18 cellular contexts compared by ENCODE assay signal in the genomic region with DNA sequence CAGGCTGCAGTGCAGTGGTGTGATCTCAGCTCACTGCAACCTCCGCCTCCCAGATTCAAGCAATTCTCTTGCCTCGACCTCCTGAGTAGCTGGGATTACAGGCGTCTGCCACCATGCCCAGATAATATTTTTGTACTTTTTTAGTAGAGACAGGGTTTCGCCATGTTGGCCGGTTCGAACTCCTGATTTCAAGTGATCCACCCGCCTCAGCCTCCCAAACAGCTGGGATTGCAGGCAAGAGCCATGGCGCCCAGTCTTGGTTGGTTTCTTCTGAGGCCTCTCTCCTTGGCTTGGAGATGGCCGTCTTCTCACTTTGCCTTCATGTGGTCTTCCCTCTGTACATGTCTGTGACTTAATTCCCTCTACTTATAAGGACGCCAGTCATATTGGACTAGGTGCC.
"Had no signal": no experiment of that assay in that cellular context is flagged by ENCODE, and none has a peak within 500 bp of the region (broad histone marks: within the 10 kb centered on the region; RNA-seq: fewer than 3 reads in every experiment).

No MANE protein-coding gene starts in this region.

- H3K4me1 ChIP-seq: esophagus muscularis mucosa, foreskin keratinocyte, gastroesophageal sphincter, heart left ventricle, left lung, lower lobe of right lung had no signal

- H3K9me3 ChIP-seq: esophagus muscularis mucosa, gastroesophageal sphincter, heart left ventricle, left lung, lower lobe of right lung had no signal

- H3K4me3 ChIP-seq: coronary artery, dorsolateral prefrontal cortex, esophagus muscularis mucosa, gastroesophageal sphincter, heart left ventricle, hepatocyte, left lung, lower lobe of right lung had no signal

- H2AFZ ChIP-seq: hepatocyte had no signal

- H3K36me3 ChIP-seq: esophagus muscularis mucosa, gastroesophageal sphincter, heart left ventricle, left lung, lower lobe of right lung had no signal

- DNase-seq: dermis blood vessel endothelial cell; dorsolateral prefrontal cortex; effector CD8-positive, alpha-beta T cell; effector memory CD8-positive, alpha-beta T cell; foreskin keratinocyte; heart left ventricle; hypothalamus; immature natural killer cell; left cardiac atrium; left lung; left ventricle myocardium superior; lower lobe of right lung; mesenchymal stem cell; midbrain had no signal

- H3K27ac ChIP-seq: coronary artery, dorsolateral prefrontal cortex, esophagus muscularis mucosa, foreskin keratinocyte, gastroesophageal sphincter, heart left ventricle, hepatocyte, left lung, lower lobe of right lung had no signal

- H3K4me2 ChIP-seq: hepatocyte had no signal

- ATAC-seq: effector memory CD8-positive, alpha-beta T cell; foreskin keratinocyte; gastroesophageal sphincter; heart left ventricle; left cardiac atrium; left lung; left ventricle myocardium superior; lower lobe of right lung had no signal

- H3K79me2 ChIP-seq: hepatocyte had no signal
